Comparison of ENCODE assay signal across 8 cellular contexts in the genomic region with DNA sequence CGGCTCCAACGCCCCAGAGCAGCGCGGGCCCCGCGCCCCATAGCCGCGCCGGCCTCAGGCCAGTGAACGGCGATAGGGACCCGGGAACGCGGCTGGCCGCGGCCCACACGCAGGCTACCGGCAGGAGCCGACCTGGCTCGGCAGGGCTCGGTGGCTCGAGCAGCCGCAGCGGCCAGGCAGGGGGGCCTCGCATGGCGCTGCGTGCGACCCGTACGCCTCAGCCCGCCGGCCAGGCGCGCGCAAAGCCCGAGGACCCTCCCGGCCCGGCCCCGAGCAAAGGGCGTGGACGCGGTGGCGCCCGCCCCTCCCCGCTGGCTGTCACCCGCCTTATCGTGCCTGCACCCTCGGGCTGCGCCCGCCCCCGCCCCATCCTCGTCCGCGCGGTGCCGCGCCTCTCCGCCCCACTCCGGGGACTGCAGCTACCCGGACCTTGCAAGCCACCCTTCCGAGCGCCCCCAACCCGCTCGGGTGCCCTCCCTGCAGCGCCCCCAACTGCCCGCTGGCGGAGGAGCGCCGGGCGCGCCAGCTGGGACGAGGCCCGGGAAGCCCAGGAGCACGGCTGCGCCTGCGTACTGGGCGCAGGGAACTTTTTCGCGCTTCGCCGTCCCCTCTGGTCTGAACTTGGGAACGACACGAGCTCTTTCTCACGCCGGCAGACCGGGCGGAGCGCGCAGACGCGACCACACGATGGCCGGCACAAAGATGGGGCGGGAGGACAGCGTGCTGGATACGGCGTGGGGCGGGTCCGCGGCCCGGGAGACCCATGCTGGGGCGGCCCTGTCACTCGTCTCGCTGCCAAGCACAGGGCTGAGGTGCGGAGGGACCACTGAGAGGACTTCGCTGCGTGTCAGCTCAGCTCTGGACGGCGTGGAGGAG. TPM values are rescaled to one million over a fixed set of nuclear protein-coding genes. Genes with fewer than 3 reads are reported as not detected.
A peak's percentile ranks its signal among the peaks of the same experiment; 100 is the strongest.
DNase-seq lines count a peak whose midpoint lies in the region; TF ChIP-seq lines count a peak whose summit lies in the region.

A gene (minus strand): TSS at position 248 of the 876 bp plus-strand sequence. CDS start 55 bp downstream, at position 193.

- peaks cover 22% of the 10 kb centered on the region for H4K20me1 ChIP-seq in neural progenitor cell (ENCODE audit: low read depth)

- peaks cover 38% of the 10 kb centered on the region for H3K79me2 ChIP-seq in neural progenitor cell (ENCODE audit: low read depth)

- DNase-seq in GF-D8 (lab: John Stamatoyannopoulos, UW) (peak; percentile 90), HAP-1 (ENCODE audit: low spot score in 2 of 2) (peak; percentile 93 to 97), MG63 (peak; percentile 98), SIG-M5 treated with dmso at 0.1 percent for 504 hours (lab: John Stamatoyannopoulos, UW; ENCODE audit: unreplicated experiment) (peak; percentile 98), activated gamma-delta T cell treated with Interleukin-2 at 50 U/mL for 16 hours (peak; percentile 81), foreskin fibroblast (peak; percentile 96 to 99), neural progenitor cell (ENCODE audit: low spot score) (peak; percentile 98), stromal cell of bone marrow (ENCODE audit: low read depth) (peak; percentile 92)

- H3K4me3 ChIP-seq in HAP-1 (peak within 1 kb of the TSS; percentile 71), MG63 (peak within 1 kb of the TSS; percentile 70), foreskin fibroblast (ENCODE audit: low read depth in 1 of 2, low read length in 2 of 2) (peak within 1 kb of the TSS; percentile 70 to 87), neural progenitor cell (peak within 1 kb of the TSS; percentile 78)

- H3K27me3 ChIP-seq in HAP-1 (ENCODE audit: low read depth) (no peaks in the 10 kb centered on the region), MG63 (no peaks in the 10 kb centered on the region), neural progenitor cell (peaks cover 35% of the 10 kb centered on the region)

- H3K27ac ChIP-seq in neural progenitor cell = no peak within 1 kb of the TSS

- peak within 1 kb of the TSS; percentile 93 for H3K4me3 Mint-ChIP-seq in neural progenitor cell

- H3K4me1 ChIP-seq in HAP-1 (peaks cover 25% of the 10 kb centered on the region), neural progenitor cell (peaks cover 27% of the 10 kb centered on the region)

- peaks cover 3% of the 10 kb centered on the region for H3K27me3 Mint-ChIP-seq in neural progenitor cell (ENCODE audit: insufficient read depth, low read depth)

- in situ Hi-C loops in HAP-1 (cut with MboI; ENCODE audit: low sequenced_read_pairs) = no loop called here

- peak within 1 kb of the TSS; percentile 87 for H2AFZ ChIP-seq in neural progenitor cell (replicated peaks)

- H3K4me1 Mint-ChIP-seq in neural progenitor cell = peaks cover 36% of the 10 kb centered on the region

- no peaks in the 10 kb centered on the region for H3K9me3 Mint-ChIP-seq in neural progenitor cell

- H3K9me3 ChIP-seq in HAP-1 = no peaks in the 10 kb centered on the region
- H3K9me3 ChIP-seq in MG63 = no peaks in the 10 kb centered on the region
- H3K9me3 ChIP-seq in neural progenitor cell (ENCODE audit: low read depth) = no peaks in the 10 kb centered on the region

- H3K36me3 ChIP-seq in HAP-1 (replicated peaks) (no peaks in the 10 kb centered on the region; the same call in 1 of the 2 replicates), MG63 (peaks cover 17% of the 10 kb centered on the region), neural progenitor cell (no peaks in the 10 kb centered on the region)

- H3K36me3 Mint-ChIP-seq in neural progenitor cell = peaks cover 3% of the 10 kb centered on the region

- H3F3A ChIP-seq in neural progenitor cell (ENCODE audit: low read depth) = peaks cover 23% of the 10 kb centered on the region

- peak within 1 kb of the TSS; percentile 21 for H3K27ac Mint-ChIP-seq in neural progenitor cell

- peak within 1 kb of the TSS; percentile 31 for H3K9ac ChIP-seq in neural progenitor cell

- peak; percentile 86 for TF ChIP-seq CTCF in foreskin fibroblast (IDR thresholded peaks at IDR 0.05; ENCODE audit: low read depth, low read length)
- TF ChIP-seq CTCF in neural progenitor cell (IDR thresholded peaks at IDR 0.05) = peak; percentile 92

- H3K4me2 ChIP-seq in neural progenitor cell = peak within 1 kb of the TSS; percentile 78

RNA-seq across cellular contexts. Expression of the gene that starts here (rescaled TPM):
- total RNA-seq in MG63 (2014; rRNA removed; shearing (Covaris generic); ENCODE audit: low replicate concordance) = 34.2 and 38.4 TPM in 2 replicates
- 11.6 and 11.9 TPM in 2 replicates for total RNA-seq in neural progenitor cell (ENCODE audit: low replicate concordance)
